In genomic region chr11:64919627-64920026, GRCh38 we compare ENCODE assay signal across 15 cellular contexts. TPM values are rescaled to one million over a fixed set of nuclear protein-coding genes. Genes with fewer than 3 reads are reported as not detected.
DNase-seq lines count a peak whose midpoint lies in the region; ATAC-seq and TF ChIP-seq lines count a peak whose summit lies in the region.
"Had no signal": no experiment of that assay in that cellular context is flagged by ENCODE, and none has a peak within 500 bp of the region (broad histone marks: within the 10 kb centered on the region; RNA-seq: fewer than 3 reads in every experiment).

No MANE protein-coding gene starts in this region.

- H3K9ac ChIP-seq in BLaER1 treated with 17β-estradiol and CSF1 and Interleukin-3, amounts not matched to agents 10 nM and 100 nM: peak overlapping the region in 9 of 11 experiments; percentile 1 to 76 (median 44); a peak in 14 of 22 replicates

- ATAC-seq in gastrocnemius medialis: no peak
- ATAC-seq: PC-3 had no signal

- no peaks in the 10 kb centered on the region; a peak in 1 of 22 replicates for H3K27me3 ChIP-seq in BLaER1 treated with 17β-estradiol and CSF1 and Interleukin-3, amounts not matched to agents 10 nM and 100 nM
- H3K27me3 ChIP-seq in gastrocnemius medialis: no peaks in the 10 kb centered on the region
- H3K27me3 ChIP-seq in vagina: no peaks in the 10 kb centered on the region

- peaks cover 5% of the 10 kb centered on the region for H3K27me3 Mint-ChIP-seq in glutamatergic neuron (ENCODE audit: unreplicated experiment)
- H3K27me3 Mint-ChIP-seq: CD4-positive, CD25-positive, alpha-beta regulatory T cell had no signal

- intact Hi-C loops in gastrocnemius medialis (cut with DNase I; ENCODE audit: low total_unique reads) (loop anchor here (5.0 kb wide), 2 partner anchors 93 to 178 kb away; partner anchors contain the start of genes ARL2 and VPS51), vagina (cut with DNase I) (loop anchor here (10.0 kb wide), 1 partner anchor 1305 kb away; the partner anchor contains the start of gene PLAAT3)

- in situ Hi-C loops in gastrocnemius medialis (cut with MboI; ENCODE audit: low sequenced_read_pairs in 4 of 4): loop anchor here in 2 of 4 donors (5.0 to 10.0 kb wide), 2 partner anchors 105 to 108 kb away; partner anchors contain the start of gene SNX15 (in 2 of the 2)

- peaks cover 8% of the 10 kb centered on the region for H3K9me3 Mint-ChIP-seq in glutamatergic neuron (ENCODE audit: unreplicated experiment)
- H3K9me3 Mint-ChIP-seq: CD4-positive, CD25-positive, alpha-beta regulatory T cell had no signal

- no peak for TF ChIP-seq CTCF in glutamatergic neuron (IDR thresholded peaks at IDR 0.05; ENCODE audit: partially characterized antibody, unreplicated experiment)
- TF ChIP-seq CTCF in gastrocnemius medialis (IDR thresholded peaks at IDR 0.05 in 4 of 5, conservative IDR thresholded peaks at IDR 0.05 in 1 of 5): no peak
- TF ChIP-seq CTCF in vagina (IDR thresholded peaks at IDR 0.05): no peak

- DNase-seq in NCI-H1694 (lab: John Stamatoyannopoulos, UW): peak; percentile 32
- DNase-seq in glutamatergic neuron: no peak
- DNase-seq in gastrocnemius medialis: no peak
- DNase-seq in NCI-H2081 treated with DMSO at 0.1 percent for 48 hours (lab: John Stamatoyannopoulos, UW): no peak
- DNase-seq in vagina (ENCODE audit: extremely low spot score in 2 of 2): no peak
- DNase-seq in A172 (ENCODE audit: low spot score): no peak
- DNase-seq: Caco-2; CD4-positive, CD25-positive, alpha-beta regulatory T cell; H7; KG1; NCI-H187 treated with DMSO at 0.1 percent for 48 hours; NCI-H526; PC-3; RPMI8226 had no signal

- H3K4me2 ChIP-seq in BLaER1 treated with 17β-estradiol and CSF1 and Interleukin-3, amounts not matched to agents 10 nM and 100 nM: peak overlapping the region; percentile 80 to 97 (median 87)

- no peaks in the 10 kb centered on the region for H3K36me3 ChIP-seq in BLaER1 treated with 17β-estradiol and CSF1 and Interleukin-3, amounts not matched to agents 10 nM and 100 nM
- no peaks in the 10 kb centered on the region for H3K36me3 ChIP-seq in gastrocnemius medialis
- no peaks in the 10 kb centered on the region for H3K36me3 ChIP-seq in vagina

- H3K4me1 ChIP-seq in BLaER1 treated with 17β-estradiol and CSF1 and Interleukin-3, amounts not matched to agents 10 nM and 100 nM: peaks cover 55 to 84% (median 72%) of the 10 kb centered on the region in 10 experiments
- peaks cover 32 to 37% of the 10 kb centered on the region in 2 donors for H3K4me1 ChIP-seq in gastrocnemius medialis
- H3K4me1 ChIP-seq in vagina: peaks cover 41% of the 10 kb centered on the region

- H3K4me3 ChIP-seq in BLaER1 treated with 17β-estradiol and CSF1 and Interleukin-3, amounts not matched to agents 10 nM and 100 nM: peak overlapping the region in 3 of 10 experiments; percentile 11 to 34 (median 28); a peak in 3 of 20 replicates
- H3K4me3 ChIP-seq in gastrocnemius medialis (no peak overlapping the region), vagina (no peak overlapping the region)

- peak overlapping the region; percentile 82 for H3K27ac Mint-ChIP-seq in glutamatergic neuron (ENCODE audit: unreplicated experiment)
- H3K27ac Mint-ChIP-seq: CD4-positive, CD25-positive, alpha-beta regulatory T cell had no signal

- no peaks in the 10 kb centered on the region for H3K36me3 Mint-ChIP-seq in glutamatergic neuron (ENCODE audit: unreplicated experiment)
- H3K36me3 Mint-ChIP-seq: CD4-positive, CD25-positive, alpha-beta regulatory T cell had no signal

- H3K27ac ChIP-seq in BLaER1 treated with 17β-estradiol and CSF1 and Interleukin-3, amounts not matched to agents 10 nM and 100 nM: peak overlapping the region in 7 of 11 experiments; percentile 29 to 74 (median 49); a peak in 13 of 22 replicates
- H3K27ac ChIP-seq in gastrocnemius medialis: peak overlapping the region in 3 of 4 donors; percentile 19 to 88 (median 81)
- H3K27ac ChIP-seq in vagina: no peak overlapping the region

- H3K4me1 Mint-ChIP-seq in glutamatergic neuron (ENCODE audit: low read depth, unreplicated experiment): peaks cover 19% of the 10 kb centered on the region

- H4K20me1 ChIP-seq in BLaER1 treated with 17β-estradiol and CSF1 and Interleukin-3, amounts not matched to agents 10 nM and 100 nM: peaks cover 0 to 15% (median 0%) of the 10 kb centered on the region in 11 experiments; a peak in 6 of 22 replicates

- TF ChIP-seq POLR2A in gastrocnemius medialis (IDR thresholded peaks at IDR 0.05) (no peak), vagina (IDR thresholded peaks at IDR 0.05) (no peak)

- peak overlapping the region; percentile 75 for H3K4me3 Mint-ChIP-seq in glutamatergic neuron (ENCODE audit: unreplicated experiment)

- no peaks in the 10 kb centered on the region for H3K9me3 ChIP-seq in BLaER1 treated with 17β-estradiol and CSF1 and Interleukin-3, amounts not matched to agents 10 nM and 100 nM (replicated peaks in 1 of 11)
- H3K9me3 ChIP-seq in gastrocnemius medialis (no peaks in the 10 kb centered on the region), vagina (no peaks in the 10 kb centered on the region)
- H3K9me3 ChIP-seq: Caco-2 had no signal

RNA-seq across cellular contexts. Expression of gene ATG2A, which starts 2.6 kb away (rescaled TPM):
- 25.9 TPM for total RNA-seq in glutamatergic neuron (ENCODE audit: unreplicated experiment)
- 10 to 100 TPM; 10.7 to 97.5 (median 37.9) TPM for total RNA-seq in gastrocnemius medialis
- 27.0 TPM for total RNA-seq in vagina
- 10.7 and 15.1 TPM in 2 replicates for total RNA-seq in A172 (2014; rRNA removed; shearing (Covaris generic))

RNA-seq across cellular contexts. Expression of gene PPP2R5B, which starts 4.9 kb away (rescaled TPM):
- total RNA-seq in glutamatergic neuron (ENCODE audit: unreplicated experiment) (148 TPM), gastrocnemius medialis (10 to 100 TPM; 17.2 to 34.2 (median 24.3) TPM), vagina (16.9 TPM)
- 18.4 and 19.6 TPM in 2 replicates for total RNA-seq in A172 (2014; rRNA removed; shearing (Covaris generic))

RNA-seq across cellular contexts. Expression of gene GPHA2, which starts 16.1 kb away (rescaled TPM):
- total RNA-seq in glutamatergic neuron (ENCODE audit: unreplicated experiment) (not detected), gastrocnemius medialis (not detected), vagina (not detected)
- total RNA-seq in A172 (2014; rRNA removed; shearing (Covaris generic)): not detected in 2 replicates
- total RNA-seq: Caco-2; CD4-positive, CD25-positive, alpha-beta regulatory T cell; H7; PC-3 had no signal

RNA-seq across cellular contexts. Expression of gene EHD1, which starts 41.2 kb away (rescaled TPM):
- 114 TPM for total RNA-seq in glutamatergic neuron (ENCODE audit: unreplicated experiment)
- 10 to 100 TPM; 24.8 to 46.2 (median 31.3) TPM for total RNA-seq in gastrocnemius medialis
- 61.6 TPM for total RNA-seq in vagina
- 81.4 and 117 TPM in 2 replicates for total RNA-seq in A172 (2014; rRNA removed; shearing (Covaris generic))

RNA-seq across cellular contexts. Expression of gene MAJIN, which starts 52.3 kb away (rescaled TPM):
- total RNA-seq in glutamatergic neuron (ENCODE audit: unreplicated experiment) (not detected), gastrocnemius medialis (not detected), vagina (not detected)
- not detected in 2 replicates for total RNA-seq in A172 (2014; rRNA removed; shearing (Covaris generic))
- total RNA-seq: Caco-2; CD4-positive, CD25-positive, alpha-beta regulatory T cell; PC-3 had no signal
